Comparison of ENCODE assay signal across 2 cellular contexts in the genomic region with DNA sequence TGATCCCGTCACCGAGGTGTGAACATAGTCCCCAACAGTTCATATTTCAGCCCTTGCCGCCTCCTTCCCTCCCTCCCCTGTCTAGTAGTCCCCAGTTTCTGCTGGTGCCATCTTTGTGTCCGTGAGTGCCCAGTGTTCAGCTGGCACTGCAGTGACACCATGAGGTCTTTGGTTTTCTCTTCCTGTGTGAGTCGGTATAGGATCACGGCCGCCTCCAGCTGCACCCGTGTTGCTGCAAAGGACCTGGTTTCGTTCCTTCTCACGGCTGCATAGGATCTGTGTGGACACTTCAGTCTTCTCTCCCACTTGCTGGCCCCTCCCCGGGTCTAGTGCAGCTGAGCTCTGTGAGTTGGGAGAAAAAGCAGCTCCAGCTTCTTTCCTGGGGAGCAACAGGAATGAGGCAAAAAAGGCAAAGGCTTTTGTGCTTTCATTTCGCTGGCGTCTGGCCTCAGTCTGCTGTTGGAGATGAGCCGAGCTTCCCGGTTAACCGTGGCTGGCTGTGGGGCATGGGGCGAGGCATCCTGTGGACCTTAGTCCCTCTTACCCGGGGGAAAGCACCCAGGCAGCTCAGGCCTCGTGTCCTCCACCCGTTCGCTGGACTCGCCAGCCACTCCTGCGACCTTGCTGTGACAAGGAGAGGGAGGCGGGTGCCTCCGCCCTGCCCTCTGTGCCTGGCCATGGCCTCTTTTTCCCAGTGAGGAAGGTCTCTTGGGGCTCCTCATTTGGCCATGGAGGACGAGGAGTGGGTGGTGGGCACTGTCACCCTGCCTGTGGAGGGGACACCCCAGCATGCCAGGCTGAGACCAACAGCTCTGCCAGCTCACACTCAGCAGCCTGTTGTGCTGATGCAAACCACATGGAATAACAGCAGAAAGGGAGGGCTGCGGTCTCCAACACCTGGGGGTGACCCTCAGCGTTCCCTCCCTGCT.
TF ChIP-seq lines count a peak whose summit lies in the region.

No MANE protein-coding gene starts in this region.

TF ChIP-seq in A549, 52 proteins besides CTCF, POLR2A, EP300 and RAD21:
- TF ChIP-seq BHLHE40 (IDR thresholded peaks at IDR 0.05; ENCODE audit: low read depth, low read length) (no peak), ZC3H11A (IDR thresholded peaks at IDR 0.05) (no peak), HOXB5 (CRISPR knock-in tag; IDR thresholded peaks at IDR 0.05) (no peak), TP53 (CRISPR knock-in tag; IDR thresholded peaks at IDR 0.05) (no peak), EHMT2 (IDR thresholded peaks at IDR 0.05; ENCODE audit: low read depth) (no peak)
- TF ChIP-seq, protein P1, sequence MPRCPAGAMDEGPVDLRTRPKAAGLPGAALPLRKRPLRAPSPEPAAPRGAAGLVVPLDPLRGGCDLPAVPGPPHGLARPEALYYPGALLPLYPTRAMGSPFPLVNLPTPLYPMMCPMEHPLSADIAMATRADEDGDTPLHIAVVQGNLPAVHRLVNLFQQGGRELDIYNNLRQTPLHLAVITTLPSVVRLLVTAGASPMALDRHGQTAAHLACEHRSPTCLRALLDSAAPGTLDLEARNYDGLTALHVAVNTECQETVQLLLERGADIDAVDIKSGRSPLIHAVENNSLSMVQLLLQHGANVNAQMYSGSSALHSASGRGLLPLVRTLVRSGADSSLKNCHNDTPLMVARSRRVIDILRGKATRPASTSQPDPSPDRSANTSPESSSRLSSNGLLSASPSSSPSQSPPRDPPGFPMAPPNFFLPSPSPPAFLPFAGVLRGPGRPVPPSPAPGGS (IDR thresholded peaks at IDR 0.05): no peak
- TF ChIP-seq, protein P2, sequence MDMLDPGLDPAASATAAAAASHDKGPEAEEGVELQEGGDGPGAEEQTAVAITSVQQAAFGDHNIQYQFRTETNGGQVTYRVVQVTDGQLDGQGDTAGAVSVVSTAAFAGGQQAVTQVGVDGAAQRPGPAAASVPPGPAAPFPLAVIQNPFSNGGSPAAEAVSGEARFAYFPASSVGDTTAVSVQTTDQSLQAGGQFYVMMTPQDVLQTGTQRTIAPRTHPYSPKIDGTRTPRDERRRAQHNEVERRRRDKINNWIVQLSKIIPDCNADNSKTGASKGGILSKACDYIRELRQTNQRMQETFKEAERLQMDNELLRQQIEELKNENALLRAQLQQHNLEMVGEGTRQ (IDR thresholded peaks at IDR 0.05): no peak

TF ChIP-seq in GM23338, 12 proteins besides CTCF, POLR2A, EP300 and RAD21:
- TF ChIP-seq EZH2 (IDR thresholded peaks at IDR 0.05; ENCODE audit: low read depth, unreplicated experiment) (no peak), EZH2phosphoT487 (IDR thresholded peaks at IDR 0.05; ENCODE audit: unreplicated experiment) (no peak), NANOG (IDR thresholded peaks at IDR 0.05; ENCODE audit: borderline replicate concordance) (no peak), JUNB (IDR thresholded peaks at IDR 0.05; ENCODE audit: unreplicated experiment) (no peak), ZNF331 (CRISPR knock-in tag; IDR thresholded peaks at IDR 0.05; ENCODE audit: low read depth) (no peak), POLR2AphosphoS5 (IDR thresholded peaks at IDR 0.05; ENCODE audit: low read depth) (no peak), STAT1 (IDR thresholded peaks at IDR 0.05; ENCODE audit: unreplicated experiment) (no peak), CREB1 (CRISPR knock-in tag; IDR thresholded peaks at IDR 0.05; ENCODE audit: low read depth) (no peak), ZNF114 (CRISPR knock-in tag; IDR thresholded peaks at IDR 0.05) (no peak)
- TF ChIP-seq, protein P3, sequence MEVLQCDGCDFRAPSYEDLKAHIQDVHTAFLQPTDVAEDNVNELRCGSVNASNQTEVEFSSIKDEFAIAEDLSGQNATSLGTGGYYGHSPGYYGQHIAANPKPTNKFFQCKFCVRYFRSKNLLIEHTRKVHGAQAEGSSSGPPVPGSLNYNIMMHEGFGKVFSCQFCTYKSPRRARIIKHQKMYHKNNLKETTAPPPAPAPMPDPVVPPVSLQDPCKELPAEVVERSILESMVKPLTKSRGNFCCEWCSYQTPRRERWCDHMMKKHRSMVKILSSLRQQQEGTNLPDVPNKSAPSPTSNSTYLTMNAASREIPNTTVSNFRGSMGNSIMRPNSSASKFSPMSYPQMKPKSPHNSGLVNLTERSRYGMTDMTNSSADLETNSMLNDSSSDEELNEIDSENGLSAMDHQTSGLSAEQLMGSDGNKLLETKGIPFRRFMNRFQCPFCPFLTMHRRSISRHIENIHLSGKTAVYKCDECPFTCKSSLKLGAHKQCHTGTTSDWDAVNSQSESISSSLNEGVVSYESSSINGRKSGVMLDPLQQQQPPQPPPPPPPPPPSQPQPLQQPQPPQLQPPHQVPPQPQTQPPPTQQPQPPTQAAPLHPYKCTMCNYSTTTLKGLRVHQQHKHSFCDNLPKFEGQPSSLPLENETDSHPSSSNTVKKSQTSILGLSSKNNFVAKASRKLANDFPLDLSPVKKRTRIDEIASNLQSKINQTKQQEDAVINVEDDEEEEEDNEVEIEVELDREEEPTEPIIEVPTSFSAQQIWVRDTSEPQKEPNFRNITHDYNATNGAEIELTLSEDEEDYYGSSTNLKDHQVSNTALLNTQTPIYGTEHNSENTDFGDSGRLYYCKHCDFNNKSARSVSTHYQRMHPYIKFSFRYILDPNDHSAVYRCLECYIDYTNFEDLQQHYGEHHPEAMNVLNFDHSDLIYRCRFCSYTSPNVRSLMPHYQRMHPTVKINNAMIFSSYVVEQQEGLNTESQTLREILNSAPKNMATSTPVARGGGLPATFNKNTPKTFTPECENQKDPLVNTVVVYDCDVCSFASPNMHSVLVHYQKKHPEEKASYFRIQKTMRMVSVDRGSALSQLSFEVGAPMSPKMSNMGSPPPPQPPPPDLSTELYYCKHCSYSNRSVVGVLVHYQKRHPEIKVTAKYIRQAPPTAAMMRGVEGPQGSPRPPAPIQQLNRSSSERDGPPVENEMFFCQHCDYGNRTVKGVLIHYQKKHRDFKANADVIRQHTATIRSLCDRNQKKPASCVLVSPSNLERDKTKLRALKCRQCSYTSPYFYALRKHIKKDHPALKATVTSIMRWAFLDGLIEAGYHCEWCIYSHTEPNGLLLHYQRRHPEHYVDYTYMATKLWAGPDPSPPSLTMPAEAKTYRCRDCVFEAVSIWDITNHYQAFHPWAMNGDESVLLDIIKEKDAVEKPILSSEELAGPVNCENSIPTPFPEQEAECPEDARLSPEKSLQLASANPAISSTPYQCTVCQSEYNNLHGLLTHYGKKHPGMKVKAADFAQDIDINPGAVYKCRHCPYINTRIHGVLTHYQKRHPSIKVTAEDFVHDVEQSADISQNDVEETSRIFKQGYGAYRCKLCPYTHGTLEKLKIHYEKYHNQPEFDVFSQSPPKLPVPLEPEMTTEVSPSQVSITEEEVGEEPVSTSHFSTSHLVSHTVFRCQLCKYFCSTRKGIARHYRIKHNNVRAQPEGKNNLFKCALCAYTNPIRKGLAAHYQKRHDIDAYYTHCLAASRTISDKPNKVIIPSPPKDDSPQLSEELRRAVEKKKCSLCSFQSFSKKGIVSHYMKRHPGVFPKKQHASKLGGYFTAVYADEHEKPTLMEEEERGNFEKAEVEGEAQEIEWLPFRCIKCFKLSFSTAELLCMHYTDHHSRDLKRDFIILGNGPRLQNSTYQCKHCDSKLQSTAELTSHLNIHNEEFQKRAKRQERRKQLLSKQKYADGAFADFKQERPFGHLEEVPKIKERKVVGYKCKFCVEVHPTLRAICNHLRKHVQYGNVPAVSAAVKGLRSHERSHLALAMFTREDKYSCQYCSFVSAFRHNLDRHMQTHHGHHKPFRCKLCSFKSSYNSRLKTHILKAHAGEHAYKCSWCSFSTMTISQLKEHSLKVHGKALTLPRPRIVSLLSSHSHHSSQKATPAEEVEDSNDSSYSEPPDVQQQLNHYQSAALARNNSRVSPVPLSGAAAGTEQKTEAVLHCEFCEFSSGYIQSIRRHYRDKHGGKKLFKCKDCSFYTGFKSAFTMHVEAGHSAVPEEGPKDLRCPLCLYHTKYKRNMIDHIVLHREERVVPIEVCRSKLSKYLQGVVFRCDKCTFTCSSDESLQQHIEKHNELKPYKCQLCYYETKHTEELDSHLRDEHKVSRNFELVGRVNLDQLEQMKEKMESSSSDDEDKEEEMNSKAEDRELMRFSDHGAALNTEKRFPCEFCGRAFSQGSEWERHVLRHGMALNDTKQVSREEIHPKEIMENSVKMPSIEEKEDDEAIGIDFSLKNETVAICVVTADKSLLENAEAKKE (CRISPR knock-in tag; IDR thresholded peaks at IDR 0.05): no peak
- TF ChIP-seq, protein P4, sequence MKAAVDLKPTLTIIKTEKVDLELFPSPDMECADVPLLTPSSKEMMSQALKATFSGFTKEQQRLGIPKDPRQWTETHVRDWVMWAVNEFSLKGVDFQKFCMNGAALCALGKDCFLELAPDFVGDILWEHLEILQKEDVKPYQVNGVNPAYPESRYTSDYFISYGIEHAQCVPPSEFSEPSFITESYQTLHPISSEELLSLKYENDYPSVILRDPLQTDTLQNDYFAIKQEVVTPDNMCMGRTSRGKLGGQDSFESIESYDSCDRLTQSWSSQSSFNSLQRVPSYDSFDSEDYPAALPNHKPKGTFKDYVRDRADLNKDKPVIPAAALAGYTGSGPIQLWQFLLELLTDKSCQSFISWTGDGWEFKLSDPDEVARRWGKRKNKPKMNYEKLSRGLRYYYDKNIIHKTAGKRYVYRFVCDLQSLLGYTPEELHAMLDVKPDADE (IDR thresholded peaks at IDR 0.05): no peak
- TF ChIP-seq, protein P5, sequence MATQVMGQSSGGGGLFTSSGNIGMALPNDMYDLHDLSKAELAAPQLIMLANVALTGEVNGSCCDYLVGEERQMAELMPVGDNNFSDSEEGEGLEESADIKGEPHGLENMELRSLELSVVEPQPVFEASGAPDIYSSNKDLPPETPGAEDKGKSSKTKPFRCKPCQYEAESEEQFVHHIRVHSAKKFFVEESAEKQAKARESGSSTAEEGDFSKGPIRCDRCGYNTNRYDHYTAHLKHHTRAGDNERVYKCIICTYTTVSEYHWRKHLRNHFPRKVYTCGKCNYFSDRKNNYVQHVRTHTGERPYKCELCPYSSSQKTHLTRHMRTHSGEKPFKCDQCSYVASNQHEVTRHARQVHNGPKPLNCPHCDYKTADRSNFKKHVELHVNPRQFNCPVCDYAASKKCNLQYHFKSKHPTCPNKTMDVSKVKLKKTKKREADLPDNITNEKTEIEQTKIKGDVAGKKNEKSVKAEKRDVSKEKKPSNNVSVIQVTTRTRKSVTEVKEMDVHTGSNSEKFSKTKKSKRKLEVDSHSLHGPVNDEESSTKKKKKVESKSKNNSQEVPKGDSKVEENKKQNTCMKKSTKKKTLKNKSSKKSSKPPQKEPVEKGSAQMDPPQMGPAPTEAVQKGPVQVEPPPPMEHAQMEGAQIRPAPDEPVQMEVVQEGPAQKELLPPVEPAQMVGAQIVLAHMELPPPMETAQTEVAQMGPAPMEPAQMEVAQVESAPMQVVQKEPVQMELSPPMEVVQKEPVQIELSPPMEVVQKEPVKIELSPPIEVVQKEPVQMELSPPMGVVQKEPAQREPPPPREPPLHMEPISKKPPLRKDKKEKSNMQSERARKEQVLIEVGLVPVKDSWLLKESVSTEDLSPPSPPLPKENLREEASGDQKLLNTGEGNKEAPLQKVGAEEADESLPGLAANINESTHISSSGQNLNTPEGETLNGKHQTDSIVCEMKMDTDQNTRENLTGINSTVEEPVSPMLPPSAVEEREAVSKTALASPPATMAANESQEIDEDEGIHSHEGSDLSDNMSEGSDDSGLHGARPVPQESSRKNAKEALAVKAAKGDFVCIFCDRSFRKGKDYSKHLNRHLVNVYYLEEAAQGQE (IDR thresholded peaks at IDR 0.05; ENCODE audit: unreplicated experiment): no peak
TF ChIP-seq in GM23338: peak in this region for 0.
